8 cellular contexts compared by ENCODE assay signal in genomic region chr3:177284383-177284881, GRCh38.
A peak's percentile ranks its signal among the peaks of the same experiment; 100 is the strongest.
DNase-seq lines count a peak whose midpoint lies in the region; TF ChIP-seq lines count a peak whose summit lies in the region.

No MANE protein-coding gene starts in this region.

- H3K27me3 ChIP-seq in HAP-1 (ENCODE audit: low read depth), result no peaks in the 10 kb centered on the region

- H3K27me3 Mint-ChIP-seq in activated naive CD4-positive, alpha-beta T cell treated with anti-CD3 and anti-CD28 coated beads for 36 hours (ENCODE audit: low read depth), result no peaks in the 10 kb centered on the region
- H3K27me3 Mint-ChIP-seq in type B pancreatic cell, result no peaks in the 10 kb centered on the region

- H3K36me3 Mint-ChIP-seq in activated naive CD4-positive, alpha-beta T cell treated with anti-CD3 and anti-CD28 coated beads for 36 hours (ENCODE audit: low read depth), result peaks cover 2% of the 10 kb centered on the region
- H3K36me3 Mint-ChIP-seq in type B pancreatic cell, result no peaks in the 10 kb centered on the region

- no peak overlapping the region for H3K4me3 Mint-ChIP-seq in activated naive CD4-positive, alpha-beta T cell treated with anti-CD3 and anti-CD28 coated beads for 36 hours
- no peak overlapping the region for H3K4me3 Mint-ChIP-seq in type B pancreatic cell

- no peak overlapping the region for H3K4me3 ChIP-seq in HAP-1

- CTCF ChIA-PET in activated naive CD4-positive, alpha-beta T cell treated with anti-CD3 and anti-CD28 coated beads for 36 hours (lab: Charles Lee), result interaction anchor here (0.7 to 0.8 kb wide), 2 partner anchors 44 to 104 kb away, joined by 3 read pairs; no protein-coding TSS in a partner anchor

- no peak overlapping the region for H3K27ac Mint-ChIP-seq in activated naive CD4-positive, alpha-beta T cell treated with anti-CD3 and anti-CD28 coated beads for 36 hours
- H3K27ac Mint-ChIP-seq in type B pancreatic cell, result peak overlapping the region; percentile 82

- in situ Hi-C loops in HAP-1 (cut with MboI; ENCODE audit: low sequenced_read_pairs), result no loop called here

- H3K9me3 Mint-ChIP-seq in activated naive CD4-positive, alpha-beta T cell treated with anti-CD3 and anti-CD28 coated beads for 36 hours, result peaks cover 7% of the 10 kb centered on the region
- H3K9me3 Mint-ChIP-seq in type B pancreatic cell, result no peaks in the 10 kb centered on the region

- no peaks in the 10 kb centered on the region for H3K9me3 ChIP-seq in HAP-1

- H3K4me1 ChIP-seq in HAP-1, result peaks cover 8% of the 10 kb centered on the region

- DNase-seq in HAP-1 (ENCODE audit: low spot score in 2 of 2) (peak; percentile 57 to 69), NCI-H748 (lab: John Stamatoyannopoulos, UW; ENCODE audit: unreplicated experiment) (peak; percentile 72), islet precursor cell (peak; percentile 97), type B pancreatic cell (ENCODE audit: extremely low spot score, unreplicated experiment) (peak; percentile 56), AG08396 (ENCODE audit: low spot score) (no peak), GM19238 (ENCODE audit: insufficient read length, low spot score) (no peak)
- DNase-seq in activated naive CD4-positive, alpha-beta T cell treated with anti-CD3 and anti-CD28 coated beads for 36 hours, result peak; percentile 62
- no peak for DNase-seq in NK-92 treated with Interleukin-12 subunit alpha and Interleukin-12 subunit beta, amount 100 ng/mL, for 24 hours (lab: John Stamatoyannopoulos, UW)

- intact Hi-C loops in activated naive CD4-positive, alpha-beta T cell treated with anti-CD3 and anti-CD28 coated beads for 36 hours (cut with micrococcal nuclease), result loop anchor here (1.0 kb wide), 1 partner anchor 75 kb away; no protein-coding TSS in a partner anchor

- H3K4me1 Mint-ChIP-seq in activated naive CD4-positive, alpha-beta T cell treated with anti-CD3 and anti-CD28 coated beads for 36 hours (ENCODE audit: low read depth), result peaks cover 25% of the 10 kb centered on the region
- H3K4me1 Mint-ChIP-seq in type B pancreatic cell (ENCODE audit: unreplicated experiment), result peaks cover 27% of the 10 kb centered on the region

- H3K36me3 ChIP-seq in HAP-1 (replicated peaks), result no peaks in the 10 kb centered on the region

- TF ChIP-seq CTCF in type B pancreatic cell (conservative IDR thresholded peaks at IDR 0.05), result no peak

Comparison
In these comparisons a context has a peak if more than half of its experiments do, and no peak if none do; other contexts are left out.
1. DNase-seq: peak in HAP-1 (2 of 2), NCI-H748 (single experiment), activated naive CD4-positive, alpha-beta T cell treated with anti-CD3 and anti-CD28 coated beads for 36 hours (single experiment), islet precursor cell (single experiment) and type B pancreatic cell (single experiment); none in AG08396 (single experiment), GM19238 (single experiment) and NK-92 treated with Interleukin-12 subunit alpha and Interleukin-12 subunit beta, amount 100 ng/mL, for 24 hours (single experiment).